2 cellular contexts compared by ENCODE assay signal in the genomic region with DNA sequence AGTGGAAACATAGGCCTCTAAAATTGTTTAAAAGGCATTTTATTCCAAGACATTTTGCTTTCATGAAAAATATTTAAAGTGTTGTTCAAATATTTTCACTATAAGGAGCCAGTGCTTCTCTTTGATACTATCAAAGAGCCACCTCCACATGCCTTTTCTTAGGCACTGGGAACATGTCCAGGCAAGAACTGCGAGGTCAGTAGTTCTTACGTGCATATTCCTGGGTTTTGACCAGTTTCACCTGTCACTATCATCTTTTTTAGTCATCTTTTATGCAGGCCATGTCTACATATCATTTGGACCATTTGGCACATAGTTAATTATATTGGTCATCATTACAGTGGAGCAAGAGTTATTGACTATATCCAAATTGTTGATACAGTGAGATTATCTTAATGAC.
TF ChIP-seq lines count a peak whose summit lies in the region.

No MANE protein-coding gene starts in this region.

TF ChIP-seq in GM23338, 12 proteins besides CTCF, POLR2A, EP300 and RAD21 (continues in another document):
- no peak for TF ChIP-seq EZH2phosphoT487 (IDR thresholded peaks at IDR 0.05; ENCODE audit: unreplicated experiment)
- TF ChIP-seq STAT1 (IDR thresholded peaks at IDR 0.05; ENCODE audit: unreplicated experiment), result no peak
- no peak for TF ChIP-seq EZH2 (IDR thresholded peaks at IDR 0.05; ENCODE audit: low read depth, unreplicated experiment)
- TF ChIP-seq CREB1 (CRISPR knock-in tag; IDR thresholded peaks at IDR 0.05; ENCODE audit: low read depth), result no peak
- no peak for TF ChIP-seq ZNF331 (CRISPR knock-in tag; IDR thresholded peaks at IDR 0.05; ENCODE audit: low read depth)
- TF ChIP-seq, protein P1, sequence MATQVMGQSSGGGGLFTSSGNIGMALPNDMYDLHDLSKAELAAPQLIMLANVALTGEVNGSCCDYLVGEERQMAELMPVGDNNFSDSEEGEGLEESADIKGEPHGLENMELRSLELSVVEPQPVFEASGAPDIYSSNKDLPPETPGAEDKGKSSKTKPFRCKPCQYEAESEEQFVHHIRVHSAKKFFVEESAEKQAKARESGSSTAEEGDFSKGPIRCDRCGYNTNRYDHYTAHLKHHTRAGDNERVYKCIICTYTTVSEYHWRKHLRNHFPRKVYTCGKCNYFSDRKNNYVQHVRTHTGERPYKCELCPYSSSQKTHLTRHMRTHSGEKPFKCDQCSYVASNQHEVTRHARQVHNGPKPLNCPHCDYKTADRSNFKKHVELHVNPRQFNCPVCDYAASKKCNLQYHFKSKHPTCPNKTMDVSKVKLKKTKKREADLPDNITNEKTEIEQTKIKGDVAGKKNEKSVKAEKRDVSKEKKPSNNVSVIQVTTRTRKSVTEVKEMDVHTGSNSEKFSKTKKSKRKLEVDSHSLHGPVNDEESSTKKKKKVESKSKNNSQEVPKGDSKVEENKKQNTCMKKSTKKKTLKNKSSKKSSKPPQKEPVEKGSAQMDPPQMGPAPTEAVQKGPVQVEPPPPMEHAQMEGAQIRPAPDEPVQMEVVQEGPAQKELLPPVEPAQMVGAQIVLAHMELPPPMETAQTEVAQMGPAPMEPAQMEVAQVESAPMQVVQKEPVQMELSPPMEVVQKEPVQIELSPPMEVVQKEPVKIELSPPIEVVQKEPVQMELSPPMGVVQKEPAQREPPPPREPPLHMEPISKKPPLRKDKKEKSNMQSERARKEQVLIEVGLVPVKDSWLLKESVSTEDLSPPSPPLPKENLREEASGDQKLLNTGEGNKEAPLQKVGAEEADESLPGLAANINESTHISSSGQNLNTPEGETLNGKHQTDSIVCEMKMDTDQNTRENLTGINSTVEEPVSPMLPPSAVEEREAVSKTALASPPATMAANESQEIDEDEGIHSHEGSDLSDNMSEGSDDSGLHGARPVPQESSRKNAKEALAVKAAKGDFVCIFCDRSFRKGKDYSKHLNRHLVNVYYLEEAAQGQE (IDR thresholded peaks at IDR 0.05; ENCODE audit: unreplicated experiment), result no peak
- TF ChIP-seq, protein P2, sequence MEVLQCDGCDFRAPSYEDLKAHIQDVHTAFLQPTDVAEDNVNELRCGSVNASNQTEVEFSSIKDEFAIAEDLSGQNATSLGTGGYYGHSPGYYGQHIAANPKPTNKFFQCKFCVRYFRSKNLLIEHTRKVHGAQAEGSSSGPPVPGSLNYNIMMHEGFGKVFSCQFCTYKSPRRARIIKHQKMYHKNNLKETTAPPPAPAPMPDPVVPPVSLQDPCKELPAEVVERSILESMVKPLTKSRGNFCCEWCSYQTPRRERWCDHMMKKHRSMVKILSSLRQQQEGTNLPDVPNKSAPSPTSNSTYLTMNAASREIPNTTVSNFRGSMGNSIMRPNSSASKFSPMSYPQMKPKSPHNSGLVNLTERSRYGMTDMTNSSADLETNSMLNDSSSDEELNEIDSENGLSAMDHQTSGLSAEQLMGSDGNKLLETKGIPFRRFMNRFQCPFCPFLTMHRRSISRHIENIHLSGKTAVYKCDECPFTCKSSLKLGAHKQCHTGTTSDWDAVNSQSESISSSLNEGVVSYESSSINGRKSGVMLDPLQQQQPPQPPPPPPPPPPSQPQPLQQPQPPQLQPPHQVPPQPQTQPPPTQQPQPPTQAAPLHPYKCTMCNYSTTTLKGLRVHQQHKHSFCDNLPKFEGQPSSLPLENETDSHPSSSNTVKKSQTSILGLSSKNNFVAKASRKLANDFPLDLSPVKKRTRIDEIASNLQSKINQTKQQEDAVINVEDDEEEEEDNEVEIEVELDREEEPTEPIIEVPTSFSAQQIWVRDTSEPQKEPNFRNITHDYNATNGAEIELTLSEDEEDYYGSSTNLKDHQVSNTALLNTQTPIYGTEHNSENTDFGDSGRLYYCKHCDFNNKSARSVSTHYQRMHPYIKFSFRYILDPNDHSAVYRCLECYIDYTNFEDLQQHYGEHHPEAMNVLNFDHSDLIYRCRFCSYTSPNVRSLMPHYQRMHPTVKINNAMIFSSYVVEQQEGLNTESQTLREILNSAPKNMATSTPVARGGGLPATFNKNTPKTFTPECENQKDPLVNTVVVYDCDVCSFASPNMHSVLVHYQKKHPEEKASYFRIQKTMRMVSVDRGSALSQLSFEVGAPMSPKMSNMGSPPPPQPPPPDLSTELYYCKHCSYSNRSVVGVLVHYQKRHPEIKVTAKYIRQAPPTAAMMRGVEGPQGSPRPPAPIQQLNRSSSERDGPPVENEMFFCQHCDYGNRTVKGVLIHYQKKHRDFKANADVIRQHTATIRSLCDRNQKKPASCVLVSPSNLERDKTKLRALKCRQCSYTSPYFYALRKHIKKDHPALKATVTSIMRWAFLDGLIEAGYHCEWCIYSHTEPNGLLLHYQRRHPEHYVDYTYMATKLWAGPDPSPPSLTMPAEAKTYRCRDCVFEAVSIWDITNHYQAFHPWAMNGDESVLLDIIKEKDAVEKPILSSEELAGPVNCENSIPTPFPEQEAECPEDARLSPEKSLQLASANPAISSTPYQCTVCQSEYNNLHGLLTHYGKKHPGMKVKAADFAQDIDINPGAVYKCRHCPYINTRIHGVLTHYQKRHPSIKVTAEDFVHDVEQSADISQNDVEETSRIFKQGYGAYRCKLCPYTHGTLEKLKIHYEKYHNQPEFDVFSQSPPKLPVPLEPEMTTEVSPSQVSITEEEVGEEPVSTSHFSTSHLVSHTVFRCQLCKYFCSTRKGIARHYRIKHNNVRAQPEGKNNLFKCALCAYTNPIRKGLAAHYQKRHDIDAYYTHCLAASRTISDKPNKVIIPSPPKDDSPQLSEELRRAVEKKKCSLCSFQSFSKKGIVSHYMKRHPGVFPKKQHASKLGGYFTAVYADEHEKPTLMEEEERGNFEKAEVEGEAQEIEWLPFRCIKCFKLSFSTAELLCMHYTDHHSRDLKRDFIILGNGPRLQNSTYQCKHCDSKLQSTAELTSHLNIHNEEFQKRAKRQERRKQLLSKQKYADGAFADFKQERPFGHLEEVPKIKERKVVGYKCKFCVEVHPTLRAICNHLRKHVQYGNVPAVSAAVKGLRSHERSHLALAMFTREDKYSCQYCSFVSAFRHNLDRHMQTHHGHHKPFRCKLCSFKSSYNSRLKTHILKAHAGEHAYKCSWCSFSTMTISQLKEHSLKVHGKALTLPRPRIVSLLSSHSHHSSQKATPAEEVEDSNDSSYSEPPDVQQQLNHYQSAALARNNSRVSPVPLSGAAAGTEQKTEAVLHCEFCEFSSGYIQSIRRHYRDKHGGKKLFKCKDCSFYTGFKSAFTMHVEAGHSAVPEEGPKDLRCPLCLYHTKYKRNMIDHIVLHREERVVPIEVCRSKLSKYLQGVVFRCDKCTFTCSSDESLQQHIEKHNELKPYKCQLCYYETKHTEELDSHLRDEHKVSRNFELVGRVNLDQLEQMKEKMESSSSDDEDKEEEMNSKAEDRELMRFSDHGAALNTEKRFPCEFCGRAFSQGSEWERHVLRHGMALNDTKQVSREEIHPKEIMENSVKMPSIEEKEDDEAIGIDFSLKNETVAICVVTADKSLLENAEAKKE (CRISPR knock-in tag; IDR thresholded peaks at IDR 0.05), result no peak
- TF ChIP-seq JUNB (IDR thresholded peaks at IDR 0.05; ENCODE audit: unreplicated experiment), result no peak
- TF ChIP-seq NANOG (IDR thresholded peaks at IDR 0.05; ENCODE audit: borderline replicate concordance), result no peak
- TF ChIP-seq, protein P3, sequence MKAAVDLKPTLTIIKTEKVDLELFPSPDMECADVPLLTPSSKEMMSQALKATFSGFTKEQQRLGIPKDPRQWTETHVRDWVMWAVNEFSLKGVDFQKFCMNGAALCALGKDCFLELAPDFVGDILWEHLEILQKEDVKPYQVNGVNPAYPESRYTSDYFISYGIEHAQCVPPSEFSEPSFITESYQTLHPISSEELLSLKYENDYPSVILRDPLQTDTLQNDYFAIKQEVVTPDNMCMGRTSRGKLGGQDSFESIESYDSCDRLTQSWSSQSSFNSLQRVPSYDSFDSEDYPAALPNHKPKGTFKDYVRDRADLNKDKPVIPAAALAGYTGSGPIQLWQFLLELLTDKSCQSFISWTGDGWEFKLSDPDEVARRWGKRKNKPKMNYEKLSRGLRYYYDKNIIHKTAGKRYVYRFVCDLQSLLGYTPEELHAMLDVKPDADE (IDR thresholded peaks at IDR 0.05), result no peak

TF ChIP-seq in H1, 55 proteins besides CTCF, POLR2A, EP300 and RAD21:
- TF ChIP-seq CBX5 (IDR thresholded peaks at IDR 0.05; ENCODE audit: low read depth, low read length) (no peak), NANOG (IDR thresholded peaks at IDR 0.05; ENCODE audit: insufficient read depth, low read depth, low read length, poor library complexity, severe bottlenecking) (no peak), TEAD4 (IDR thresholded peaks at IDR 0.05; ENCODE audit: low read depth, low read length) (no peak), CHD1 (IDR thresholded peaks at IDR 0.05; ENCODE audit: low read depth, low read length) (no peak)
